Comparison of ENCODE assay signal across 8 cellular contexts in genomic region chr16:89562027-89562599, GRCh38. TPM values are rescaled to one million over a fixed set of nuclear protein-coding genes. Genes with fewer than 3 reads are reported as not detected.
DNase-seq lines count a peak whose midpoint lies in the region; ATAC-seq and TF ChIP-seq lines count a peak whose summit lies in the region.

No MANE protein-coding gene starts in this region.

- H3K4me1 ChIP-seq in psoas muscle: peaks cover 55% of the 10 kb centered on the region

- POLR2A ChIA-PET in RWPE1 (lab: Yijun Ruan, JAX; ENCODE audit: low non-redundant PET): interaction anchor here (0.7 to 1.1 kb wide), 2 partner anchors 139 to 299 kb away, joined by 3 to 4 read pairs; no protein-coding TSS in a partner anchor

- WGBS in psoas muscle, 3 donors: 64 to 76% (median 70%) methylated on average over 19 of the region's 19 CpGs

- TF ChIP-seq CTCF in RWPE1 (conservative IDR thresholded peaks at IDR 0.05; ENCODE audit: low read depth): no peak
- TF ChIP-seq CTCF in epithelial cell of proximal tubule (conservative IDR thresholded peaks at IDR 0.05; ENCODE audit: low read depth, low read length): no peak
- TF ChIP-seq CTCF in psoas muscle (IDR thresholded peaks at IDR 0.05): no peak

- H3K36me3 ChIP-seq in H7 (replicated peaks; ENCODE audit: control insufficient read depth, insufficient read depth, low read length) (peaks cover 31% of the 10 kb centered on the region), psoas muscle (ENCODE audit: insufficient read depth in 1 of 2, low read depth in 1 of 2) (peaks cover 6 to 47% of the 10 kb centered on the region in 2 donors)

- H3K9me3 ChIP-seq in psoas muscle: no peaks in the 10 kb centered on the region

- ATAC-seq in psoas muscle (no peak), HG03439 (IDR thresholded peaks at IDR 0.05; ENCODE audit: unreplicated experiment) (no peak), GM19455 (IDR thresholded peaks at IDR 0.05; ENCODE audit: unreplicated experiment) (no peak)

- CTCF ChIA-PET in RWPE1 (lab: Yijun Ruan, JAX): no interaction called here

- H3K27me3 ChIP-seq in H7 (ENCODE audit: control insufficient read depth, insufficient read depth, low read length) (no peaks in the 10 kb centered on the region; the same call in 1 of the 2 replicates), psoas muscle (ENCODE audit: insufficient read depth in 3 of 3, low read length in 2 of 3) (no peaks in the 10 kb centered on the region)

- H3K4me3 ChIP-seq in H7 (ENCODE audit: insufficient read depth, low read depth, low read length) (peak overlapping the region; percentile 99), epithelial cell of proximal tubule (ENCODE audit: low read depth, low read length) (peak overlapping the region; percentile 94), psoas muscle (peak overlapping the region; percentile 94)

- peak overlapping the region; percentile 95 for H3K27ac ChIP-seq in RWPE1
- peak overlapping the region; percentile 96 for H3K27ac ChIP-seq in psoas muscle

- DNase-seq in H7 (no peak), RWPE1 (ENCODE audit: low spot score) (no peak), epithelial cell of proximal tubule (ENCODE audit: low read depth) (no peak), psoas muscle (no peak), NCI-H1694 (lab: John Stamatoyannopoulos, UW) (no peak)
- DNase-seq in central memory CD4-positive, alpha-beta T cell: no peak

- intact Hi-C loops in psoas muscle (cut with DNase I): loop anchor here in 1 of 2 donors (5.0 kb wide), 1 partner anchor 35 kb away; no protein-coding TSS in a partner anchor

RNA-seq across cellular contexts. Expression of gene RPL13, which starts 1.6 kb away (rescaled TPM):
- total RNA-seq in H7 (2014; rRNA removed; shearing (Covaris generic)): 6,334 and 6,497 TPM in 2 replicates
- 5,232 and 9,109 TPM in 2 replicates for total RNA-seq in epithelial cell of proximal tubule
- 1,000 to 10,000 TPM; 1,039 to 1,769 (median 1,553) TPM for total RNA-seq in psoas muscle
- 1,000 to 10,000 TPM; 2,989 to 7,334 (median 5,467) TPM for polyA plus RNA-seq in psoas muscle

RNA-seq across cellular contexts. Expression of gene CPNE7, which starts 13.4 kb away (rescaled TPM):
- total RNA-seq in H7 (2014; rRNA removed; shearing (Covaris generic)): 5.9 and 11.8 TPM in 2 replicates
- 16.6 and 20.2 TPM in 2 replicates for total RNA-seq in epithelial cell of proximal tubule
- not detected for total RNA-seq in psoas muscle
- polyA plus RNA-seq in psoas muscle: under 1 TPM in 2 of 3 donors, not detected in 1; 0.08 to 0.21 TPM

RNA-seq across cellular contexts. Expression of gene DPEP1, which starts 51.3 kb away (rescaled TPM):
- 2.6 and 2.7 TPM in 2 replicates for total RNA-seq in H7 (2014; rRNA removed; shearing (Covaris generic))
- total RNA-seq in epithelial cell of proximal tubule: 0.65 and 5.0 TPM in 2 replicates
- total RNA-seq in psoas muscle: not detected
- polyA plus RNA-seq in psoas muscle: under 1 TPM in 2 of 3 donors, not detected in 1; 0.04 to 0.16 TPM

RNA-seq across cellular contexts. Expression of gene SPG7, which starts 53.9 kb away (rescaled TPM):
- 120 and 161 TPM in 2 replicates for total RNA-seq in H7 (2014; rRNA removed; shearing (Covaris generic))
- 66.7 and 122 TPM in 2 replicates for total RNA-seq in epithelial cell of proximal tubule
- 10 to 100 TPM; 66.8 to 92.3 (median 87.3) TPM for total RNA-seq in psoas muscle
- 10 to 100 TPM; 57.5 to 95.3 (median 79.3) TPM for polyA plus RNA-seq in psoas muscle
